8 cellular contexts compared by ENCODE assay signal in the genomic region with DNA sequence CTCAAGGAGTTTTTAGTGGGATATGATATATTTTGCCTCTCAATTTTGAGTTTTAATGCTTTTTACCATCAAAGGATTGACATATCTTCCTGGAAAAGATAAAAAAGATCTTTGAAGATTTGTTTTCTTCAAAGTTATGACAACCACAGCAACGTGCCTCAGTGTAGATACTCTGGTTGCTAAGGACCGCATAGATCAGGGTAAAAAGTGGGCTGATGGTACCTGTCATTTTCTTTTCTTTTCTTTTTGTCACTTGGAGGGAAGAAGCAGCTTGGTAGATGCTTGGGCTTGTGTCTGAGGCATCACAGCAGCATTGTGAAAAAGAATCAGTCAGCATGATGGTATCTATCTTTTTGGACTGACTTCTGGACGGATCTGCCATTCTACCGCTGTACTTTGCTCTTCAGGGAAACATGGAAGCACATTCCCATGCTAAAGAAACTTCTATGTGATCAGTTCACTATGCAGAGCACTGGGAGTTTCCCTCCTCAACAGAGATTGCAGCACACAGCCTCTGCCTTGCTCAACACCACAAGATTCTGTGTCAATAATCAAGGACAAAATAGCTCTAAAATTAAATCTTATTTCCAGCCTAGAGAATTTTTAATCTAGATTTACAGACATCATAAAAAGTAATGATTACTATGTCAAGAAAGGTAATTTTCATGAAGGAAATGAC. TPM values are rescaled to one million over a fixed set of nuclear protein-coding genes. Genes with fewer than 3 reads are reported as not detected.
DNase-seq lines count a peak whose midpoint lies in the region; ATAC-seq and TF ChIP-seq lines count a peak whose summit lies in the region.

No MANE protein-coding gene starts in this region.

- no peak for TF ChIP-seq EP300 in SK-N-SH (IDR thresholded peaks at IDR 0.05; ENCODE audit: borderline replicate concordance in 1 of 2, low read depth in 1 of 2, low read length in 1 of 2)

- ATAC-seq in GM21576 (IDR thresholded peaks at IDR 0.05; ENCODE audit: unreplicated experiment) = peak; percentile 38
- ATAC-seq in HG03571 (IDR thresholded peaks at IDR 0.05; ENCODE audit: unreplicated experiment) = no peak

- H3K4me3 ChIP-seq in SK-N-SH (ENCODE audit: low read depth in 2 of 2, low read length in 1 of 2) (no peak overlapping the region), smooth muscle cell (no peak overlapping the region)

- TF ChIP-seq RAD21 in SK-N-SH (IDR thresholded peaks at IDR 0.05; ENCODE audit: low read length) = no peak

- CTCF ChIA-PET in SK-N-SH (lab: Yijun Ruan, JAX) = no interaction called here

- H3F3A ChIP-seq in SK-N-SH (replicated peaks; ENCODE audit: insufficient read depth) (peaks cover 13% of the 10 kb centered on the region), smooth muscle cell (ENCODE audit: low read depth) (no peaks in the 10 kb centered on the region)

- H2AFZ ChIP-seq in SK-N-SH (ENCODE audit: low read depth) = 0 out of 2 replicates have a peak overlapping the region, but pooled peaks have one; percentile 18
- peak overlapping the region; percentile 26 for H2AFZ ChIP-seq in smooth muscle cell (ENCODE audit: low read depth)

- POLR2A ChIA-PET in SK-N-SH (lab: Yijun Ruan, JAX) = no interaction called here

- H3K36me3 ChIP-seq in SK-N-SH (replicated peaks in 1 of 2; ENCODE audit: control insufficient read depth in 1 of 2, insufficient read depth in 2 of 2, low read length in 1 of 2) = no peaks in the 10 kb centered on the region
- no peaks in the 10 kb centered on the region for H3K36me3 ChIP-seq in smooth muscle cell (ENCODE audit: low read depth)

- no peaks in the 10 kb centered on the region for H3K9me2 ChIP-seq in SK-N-SH

- H3K4me2 ChIP-seq in SK-N-SH (no peak overlapping the region), smooth muscle cell (peak overlapping the region; percentile 20)

- H3K9ac ChIP-seq in SK-N-SH (no peak overlapping the region; the same call in 1 of the 2 replicates), smooth muscle cell (ENCODE audit: low read depth) (no peak overlapping the region)

- H3K27ac ChIP-seq in SK-N-SH (ENCODE audit: low read depth in 2 of 2, low read length in 1 of 2) (peak overlapping the region in 1 of 2 experiments; percentile 82; a peak in 2 of 4 replicates), smooth muscle cell (ENCODE audit: low read depth) (peak overlapping the region; percentile 46)

- H3K27me3 ChIP-seq in SK-N-SH (ENCODE audit: insufficient read depth) (no peaks in the 10 kb centered on the region), smooth muscle cell (ENCODE audit: low read depth) (no peaks in the 10 kb centered on the region)

- TF ChIP-seq CTCF in SK-N-SH (IDR thresholded peaks at IDR 0.05) (no peak), smooth muscle cell (IDR thresholded peaks at IDR 0.05; ENCODE audit: borderline replicate concordance, insufficient read depth, poor library complexity, severe bottlenecking) (no peak)

- H3K9me3 ChIP-seq in SK-N-SH (no peaks in the 10 kb centered on the region), smooth muscle cell (replicated peaks; ENCODE audit: low read depth) (no peaks in the 10 kb centered on the region)

- DNase-seq in SK-N-SH = no peak
- peak; percentile 62 for DNase-seq in fibroblast of the conjunctiva (ENCODE audit: low read depth)
- no peak for DNase-seq in smooth muscle cell (lab: John Stamatoyannopoulos, UW; ENCODE audit: unreplicated experiment)
- no peak for DNase-seq in D341Med (ENCODE audit: low spot score)
- no peak for DNase-seq in superior temporal gyrus (ENCODE audit: extremely low spot score)
- no peak for DNase-seq in globus pallidus (ENCODE audit: low spot score)

- H3K4me1 ChIP-seq in SK-N-SH (ENCODE audit: control insufficient read depth in 1 of 2, insufficient read depth in 2 of 2, low read depth in 1 of 2, low read length in 1 of 2) = no peaks in the 10 kb centered on the region; a peak in 1 of 4 replicates
- H3K4me1 ChIP-seq in smooth muscle cell (ENCODE audit: low read depth) = no peaks in the 10 kb centered on the region

- WGBS in SK-N-SH (ENCODE audit: low lambda C conversion rate) = 84% methylated on average over 4 of the region's 4 CpGs
- WGBS in smooth muscle cell (ENCODE audit: low lambda C conversion rate) = 79% methylated on average over 4 of the region's 4 CpGs

- H4K20me1 ChIP-seq in SK-N-SH (ENCODE audit: insufficient read depth) = no peaks in the 10 kb centered on the region
- H4K20me1 ChIP-seq in smooth muscle cell (ENCODE audit: low read depth) = no peaks in the 10 kb centered on the region

- no peaks in the 10 kb centered on the region for H3K79me2 ChIP-seq in SK-N-SH (ENCODE audit: insufficient read depth)
- no peaks in the 10 kb centered on the region for H3K79me2 ChIP-seq in smooth muscle cell (ENCODE audit: low read depth)

TF ChIP-seq in SK-N-SH, 30 proteins besides CTCF, POLR2A, EP300 and RAD21:
- TF ChIP-seq CHD2 (IDR thresholded peaks at IDR 0.05; ENCODE audit: low read length, partially characterized antibody) (no peak), IRF3 (IDR thresholded peaks at IDR 0.05; ENCODE audit: low read depth, low read length) (no peak), ELF1 (IDR thresholded peaks at IDR 0.05) (no peak), PBX3 (IDR thresholded peaks at IDR 0.05) (no peak)

RNA-seq across cellular contexts. Expression of gene SGK1, which starts 54.8 kb away (rescaled TPM):
- polyA plus RNA-seq in SK-N-SH (2012; rRNA removed) (440 and 472 TPM in 2 replicates), smooth muscle cell (18.9 and 52.3 TPM in 2 replicates)
- 206 and 222 TPM in 2 replicates for polyA plus RNA-seq in SK-N-SH (2012; cell fraction: cytosol; rRNA removed)
- 1,254 and 1,455 TPM in 2 replicates for polyA plus RNA-seq in SK-N-SH (2012; cell fraction: nucleus; rRNA removed)
- total RNA-seq in smooth muscle cell = 67.0 and 109 TPM in 2 replicates
